19 cellular contexts compared by ENCODE assay signal in the genomic region with DNA sequence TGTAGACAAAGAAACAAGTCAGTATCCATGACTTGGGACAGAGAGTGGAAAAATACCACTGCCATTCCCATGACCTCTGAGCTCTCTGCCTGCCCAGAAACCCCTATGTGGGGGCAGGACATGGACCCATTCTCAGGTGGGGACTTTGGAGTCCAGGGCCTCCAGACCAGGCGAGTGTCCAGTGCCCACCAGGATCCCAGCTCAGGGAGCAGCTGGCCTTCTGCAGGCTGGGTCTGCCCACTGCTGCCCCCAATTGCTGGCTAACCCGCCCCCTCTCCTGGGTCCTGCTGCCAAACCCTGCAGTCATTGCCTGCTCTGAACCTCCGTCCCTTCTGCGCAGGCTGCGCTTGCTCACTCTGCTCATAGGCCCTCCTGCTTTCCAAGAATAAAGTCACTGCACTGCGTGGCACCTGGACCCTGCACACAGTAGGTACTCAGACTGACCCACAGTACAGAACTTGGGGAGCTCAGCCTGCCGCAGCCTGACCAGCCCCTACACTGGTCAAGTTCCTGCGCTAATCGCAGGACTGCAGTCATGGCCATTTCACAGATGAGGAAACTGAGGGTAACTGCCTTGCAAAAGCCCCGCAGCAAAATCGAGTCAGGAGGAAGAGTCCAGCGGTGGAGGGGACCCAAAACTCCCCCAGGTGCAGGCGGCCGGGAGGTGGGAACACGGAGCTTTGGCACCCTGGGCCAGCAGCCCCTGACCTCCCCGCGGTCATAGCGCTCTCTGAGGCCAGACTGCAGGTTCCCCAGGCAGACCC. TPM values are rescaled to one million over a fixed set of nuclear protein-coding genes. Genes with fewer than 3 reads are reported as not detected.
DNase-seq lines count a peak whose midpoint lies in the region; ATAC-seq, FAIRE-seq and TF ChIP-seq lines count a peak whose summit lies in the region.
"Had no signal": no experiment of that assay in that cellular context is flagged by ENCODE, and none has a peak within 500 bp of the region (broad histone marks: within the 10 kb centered on the region; RNA-seq: fewer than 3 reads in every experiment).

No MANE protein-coding gene starts in this region.

- FAIRE-seq in RCC 7860 (lab: Jason Lieb, UNC): no peak

- intact Hi-C loops in CD14-positive monocyte (cut with micrococcal nuclease): no loop called here

- no peak for DNase-seq in CD14-positive monocyte (ENCODE audit: low spot score)
- no peak for DNase-seq in H7
- no peak for DNase-seq in endodermal cell
- no peak for DNase-seq in neural crest cell (ENCODE audit: low read depth, low spot score)
- DNase-seq in dedifferentiated amniotic fluid mesenchymal stem cell (ENCODE audit: extremely low spot score): no peak
- DNase-seq in RCC 7860 (ENCODE audit: low spot score): no peak
- DNase-seq: activated CD4-positive, alpha-beta T cell treated with anti-CD3 and anti-CD28 coated beads for 48 hours; activated T-cell treated with anti-CD3 and anti-CD28 coated beads, Interleukin-2, amount 50 U/mL, for 48 hours; DMS79; esophagus squamous epithelium; NCI-H1048; stimulated activated naive B cell treated with anti-CD40 and anti-IgM and Interleukin-4, amounts not matched to agents 10 μg/mL and 1 μg/mL and 100 μg/mL, for 72 hours; T1000; uterus had no signal

- H3K27me3 ChIP-seq in H7 (ENCODE audit: control insufficient read depth, insufficient read depth, low read length) (peaks cover 33% of the 10 kb centered on the region), endodermal cell (ENCODE audit: control insufficient read depth, insufficient read depth, low read length, poor library complexity, severe bottlenecking) (peaks cover 66% of the 10 kb centered on the region)

- 64 to 94% methylated on average over 7 to 18 of the region's 18 CpGs for WGBS in endodermal cell (ENCODE audit: insufficient coverage in 1 of 2, insufficient read length in 1 of 2), 2 experiments

- no peaks in the 10 kb centered on the region for H3K4me1 ChIP-seq in endodermal cell (ENCODE audit: control insufficient read depth, insufficient read depth, low read length)

- H3K36me3 ChIP-seq in H7 (replicated peaks; ENCODE audit: control insufficient read depth, insufficient read depth, low read length) (no peaks in the 10 kb centered on the region), endodermal cell (ENCODE audit: control insufficient read depth, insufficient read depth, low read length) (no peaks in the 10 kb centered on the region)
- H3K36me3 ChIP-seq: esophagus squamous epithelium, uterus had no signal

- ATAC-seq in GM21360 (IDR thresholded peaks at IDR 0.05; ENCODE audit: unreplicated experiment): no peak
- ATAC-seq: stimulated activated naive B cell treated with anti-CD40 and anti-IgM and Interleukin-4, amounts not matched to agents 10 μg/mL and 1 μg/mL and 100 μg/mL, for 72 hours had no signal

- H3K36me3 Mint-ChIP-seq in CD14-positive monocyte (peaks cover 10 to 20% of the 10 kb centered on the region in 2 donors), endodermal cell (ENCODE audit: low read depth) (no peaks in the 10 kb centered on the region), neural crest cell (ENCODE audit: low read depth) (peaks cover 5% of the 10 kb centered on the region)
- H3K36me3 Mint-ChIP-seq: IgD-negative memory B cell had no signal

- H3K4me3 ChIP-seq in H7 (ENCODE audit: insufficient read depth, low read depth, low read length): peak overlapping the region; percentile 51
- no peak overlapping the region for H3K4me3 ChIP-seq in endodermal cell (ENCODE audit: low read length)
- H3K4me3 ChIP-seq: lung, uterus had no signal

- H3K4me3 Mint-ChIP-seq in CD14-positive monocyte (peak overlapping the region; percentile 2 to 86), endodermal cell (peak overlapping the region; percentile 22), neural crest cell (peak overlapping the region; percentile 22)
- H3K4me3 Mint-ChIP-seq: dendritic cell treated with granulocyte-macrophage colony-stimulating factor and Interleukin-4, amounts not matched to agents 40 ng/mL and 50 ng/mL, for 4 days; stimulated activated naive B cell treated with anti-CD40 and anti-IgM and Interleukin-4, amounts not matched to agents 10 μg/mL and 1 μg/mL and 100 μg/mL, for 72 hours had no signal

- H3K27ac ChIP-seq in endodermal cell (ENCODE audit: low read depth, low read length): no peak overlapping the region
- H3K27ac ChIP-seq: esophagus squamous epithelium, uterus had no signal

- TF ChIP-seq CTCF in CD14-positive monocyte (IDR thresholded peaks at IDR 0.05): no peak
- no peak for TF ChIP-seq CTCF in endodermal cell (conservative IDR thresholded peaks at IDR 0.05)
- TF ChIP-seq CTCF in neural crest cell (conservative IDR thresholded peaks at IDR 0.05): no peak

- H3K4me1 Mint-ChIP-seq in CD14-positive monocyte: peaks cover 15% of the 10 kb centered on the region
- peaks cover 3% of the 10 kb centered on the region for H3K4me1 Mint-ChIP-seq in endodermal cell
- peaks cover 21% of the 10 kb centered on the region for H3K4me1 Mint-ChIP-seq in neural crest cell

- H3K27ac Mint-ChIP-seq in CD14-positive monocyte: peak overlapping the region in 1 of 7 donors; percentile 78
- H3K27ac Mint-ChIP-seq in endodermal cell: no peak overlapping the region
- no peak overlapping the region for H3K27ac Mint-ChIP-seq in neural crest cell (ENCODE audit: unreplicated experiment)
- H3K27ac Mint-ChIP-seq: dendritic cell treated with granulocyte-macrophage colony-stimulating factor and Interleukin-4, amounts not matched to agents 40 ng/mL and 50 ng/mL, for 4 days; IgD-negative memory B cell; stimulated activated naive B cell treated with anti-CD40 and anti-IgM and Interleukin-4, amounts not matched to agents 10 μg/mL and 1 μg/mL and 100 μg/mL, for 72 hours had no signal

- H3K9ac ChIP-seq in endodermal cell (ENCODE audit: extremely low read depth, low read length, poor library complexity, severe bottlenecking): no peak overlapping the region

- peaks cover 24% of the 10 kb centered on the region for H3K9me3 ChIP-seq in endodermal cell (ENCODE audit: control insufficient read depth, low read length)

- H3K27me3 Mint-ChIP-seq in CD14-positive monocyte (ENCODE audit: low read depth in 3 of 3) (peaks cover 44 to 72% (median 54%) of the 10 kb centered on the region in 3 donors), endodermal cell (ENCODE audit: insufficient read depth) (peaks cover 72% of the 10 kb centered on the region), neural crest cell (ENCODE audit: low read depth) (peaks cover 60% of the 10 kb centered on the region)

- H3K9me3 Mint-ChIP-seq in CD14-positive monocyte: peaks cover 14 to 38% (median 28%) of the 10 kb centered on the region in 7 donors
- H3K9me3 Mint-ChIP-seq in endodermal cell: peaks cover 19% of the 10 kb centered on the region
- H3K9me3 Mint-ChIP-seq in neural crest cell: peaks cover 13% of the 10 kb centered on the region

RNA-seq across cellular contexts. Expression of a gene that starts 0.8 kb away (rescaled TPM):
- not detected for polyA plus RNA-seq in CD14-positive monocyte
- 2.4 and 3.0 TPM in 2 replicates for total RNA-seq in H7 (2014; rRNA removed; shearing (Covaris generic))
- under 1 TPM in 1 of 2 donors, not detected in 1; 0.35 TPM for total RNA-seq in endodermal cell
- 1.6 TPM for polyA plus RNA-seq in endodermal cell (2013, experiment 1 of 2)
- 0.95 TPM for polyA plus RNA-seq in endodermal cell (2013, experiment 2 of 2)
- total RNA-seq in neural crest cell: 0.96 and 1.4 TPM in 2 replicates
- total RNA-seq: esophagus squamous epithelium, uterus had no signal
- polyA plus RNA-seq: BJ, IgD-negative memory B cell had no signal

RNA-seq across cellular contexts. Expression of a gene that starts 30.7 kb away (rescaled TPM):
- 1 to 10 TPM; 1.4 to 4.1 TPM for polyA plus RNA-seq in CD14-positive monocyte
- total RNA-seq in H7 (2014; rRNA removed; shearing (Covaris generic)): 54.8 and 57.7 TPM in 2 replicates
- total RNA-seq in endodermal cell (10 to 100 TPM; 21.2 to 34.4 TPM), neural crest cell (79.6 and 85.6 TPM in 2 replicates)
- polyA plus RNA-seq in endodermal cell (2013, experiment 1 of 2): 34.1 TPM
- 28.8 TPM for polyA plus RNA-seq in endodermal cell (2013, experiment 2 of 2)
- polyA plus RNA-seq: IgD-negative memory B cell had no signal
